Comparison of ENCODE assay signal across 9 cellular contexts in the genomic region with DNA sequence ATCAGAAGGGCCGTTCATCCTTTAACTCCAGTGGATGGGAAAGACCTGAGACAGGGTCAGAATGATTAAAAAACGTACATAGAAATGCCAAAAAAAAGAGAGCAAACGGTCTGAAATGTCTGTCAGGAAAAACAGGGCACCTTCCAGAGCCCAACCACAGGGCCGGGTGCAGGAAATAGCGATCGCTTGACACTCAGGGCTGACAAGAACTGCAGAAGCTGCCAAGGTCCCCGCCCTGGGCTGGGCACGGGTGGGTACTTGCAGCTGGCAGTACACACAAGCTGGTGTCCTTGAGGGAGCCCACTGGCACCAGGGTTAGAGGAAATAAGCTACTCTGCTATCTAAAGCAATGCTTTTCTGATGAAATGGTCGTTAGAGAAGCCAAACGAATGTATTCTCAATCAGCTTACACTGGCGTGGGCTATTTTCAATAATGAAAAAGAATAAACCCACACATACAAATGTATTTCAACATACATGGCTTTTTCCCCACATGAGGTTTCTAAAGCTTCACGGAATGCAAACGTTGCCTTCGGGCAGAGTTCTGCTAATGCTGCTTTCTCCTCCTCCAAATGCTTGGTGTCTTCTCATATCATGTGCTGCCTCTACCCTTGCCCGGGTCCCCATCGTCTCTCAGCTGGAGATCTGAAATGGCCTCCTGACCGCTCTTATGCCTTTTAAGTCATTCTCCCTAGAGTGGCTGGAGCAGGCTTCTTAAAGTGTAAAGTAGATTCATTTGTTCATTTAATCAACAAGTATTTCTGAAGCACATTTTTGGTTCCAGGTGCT. TPM values are rescaled to one million over a fixed set of nuclear protein-coding genes. Genes with fewer than 3 reads are reported as not detected.
DNase-seq lines count a peak whose midpoint lies in the region; ATAC-seq and TF ChIP-seq lines count a peak whose summit lies in the region.
"Had no signal": no experiment of that assay in that cellular context is flagged by ENCODE, and none has a peak within 500 bp of the region (broad histone marks: within the 10 kb centered on the region; RNA-seq: fewer than 3 reads in every experiment).

No MANE protein-coding gene starts in this region.

- TF ChIP-seq CTCF in HL-60 (IDR thresholded peaks at IDR 0.05; ENCODE audit: insufficient read depth, low read length) (no peak), right atrium auricular region (IDR thresholded peaks at IDR 0.05) (no peak), endothelial cell (IDR thresholded peaks at IDR 0.05; ENCODE audit: unreplicated experiment) (no peak), WERI-Rb-1 (IDR thresholded peaks at IDR 0.05; ENCODE audit: low read depth, low read length) (no peak)

- peaks cover 30% of the 10 kb centered on the region for H3K4me1 Mint-ChIP-seq in activated T-cell treated with anti-CD3 and anti-CD28 coated beads, Interleukin-2, amount 50 U/mL, for 72 hours (ENCODE audit: low read depth)
- peaks cover 15% of the 10 kb centered on the region for H3K4me1 Mint-ChIP-seq in stimulated activated memory B cell treated with anti-CD40 and anti-IgM and Interleukin-4, amounts not matched to agents 10 μg/mL and 1 μg/mL and 100 μg/mL, for 72 hours
- peaks cover 17% of the 10 kb centered on the region for H3K4me1 Mint-ChIP-seq in endothelial cell (ENCODE audit: unreplicated experiment)

- H3K27ac ChIP-seq in HL-60 (replicated peaks) (0 out of 2 replicates have a peak overlapping the region, but pooled peaks have one; percentile 5), right atrium auricular region (peak overlapping the region; percentile 81 to 85), WERI-Rb-1 (no peak overlapping the region)

- H3K36me3 ChIP-seq in right atrium auricular region (no peaks in the 10 kb centered on the region), WERI-Rb-1 (no peaks in the 10 kb centered on the region)

- no peaks in the 10 kb centered on the region for H3K9me3 Mint-ChIP-seq in activated T-cell treated with anti-CD3 and anti-CD28 coated beads, Interleukin-2, amount 50 U/mL, for 72 hours
- H3K9me3 Mint-ChIP-seq in stimulated activated memory B cell treated with anti-CD40 and anti-IgM and Interleukin-4, amounts not matched to agents 10 μg/mL and 1 μg/mL and 100 μg/mL, for 72 hours, result peaks cover 4% of the 10 kb centered on the region
- no peaks in the 10 kb centered on the region for H3K9me3 Mint-ChIP-seq in endothelial cell (ENCODE audit: unreplicated experiment)

- no peaks in the 10 kb centered on the region for H3K36me3 Mint-ChIP-seq in activated T-cell treated with anti-CD3 and anti-CD28 coated beads, Interleukin-2, amount 50 U/mL, for 72 hours (ENCODE audit: insufficient read depth in 2 of 2)
- no peaks in the 10 kb centered on the region for H3K36me3 Mint-ChIP-seq in stimulated activated memory B cell treated with anti-CD40 and anti-IgM and Interleukin-4, amounts not matched to agents 10 μg/mL and 1 μg/mL and 100 μg/mL, for 72 hours
- no peaks in the 10 kb centered on the region for H3K36me3 Mint-ChIP-seq in endothelial cell (ENCODE audit: low read depth, unreplicated experiment)

- H3K27me3 ChIP-seq in HL-60 (ENCODE audit: insufficient read depth, poor library complexity, severe bottlenecking), result no peaks in the 10 kb centered on the region
- no peaks in the 10 kb centered on the region for H3K27me3 ChIP-seq in right atrium auricular region
- H3K27me3 ChIP-seq in WERI-Rb-1 (ENCODE audit: insufficient read depth, low read depth, severe bottlenecking), result no peaks in the 10 kb centered on the region

- H3K27ac Mint-ChIP-seq in activated T-cell treated with anti-CD3 and anti-CD28 coated beads, Interleukin-2, amount 50 U/mL, for 72 hours, result no peak overlapping the region
- H3K27ac Mint-ChIP-seq in stimulated activated memory B cell treated with anti-CD40 and anti-IgM and Interleukin-4, amounts not matched to agents 10 μg/mL and 1 μg/mL and 100 μg/mL, for 72 hours, result no peak overlapping the region
- no peak overlapping the region for H3K27ac Mint-ChIP-seq in endothelial cell (ENCODE audit: unreplicated experiment)

- H3K4me3 Mint-ChIP-seq in activated T-cell treated with anti-CD3 and anti-CD28 coated beads, Interleukin-2, amount 50 U/mL, for 72 hours, result peak overlapping the region; percentile 9 to 41
- H3K4me3 Mint-ChIP-seq in stimulated activated memory B cell treated with anti-CD40 and anti-IgM and Interleukin-4, amounts not matched to agents 10 μg/mL and 1 μg/mL and 100 μg/mL, for 72 hours, result no peak overlapping the region
- no peak overlapping the region for H3K4me3 Mint-ChIP-seq in endothelial cell (ENCODE audit: unreplicated experiment)

- peak in 1 of 2 donors; percentile 32 for ATAC-seq in activated T-cell treated with anti-CD3 and anti-CD28 coated beads, Interleukin-2, amount 50 U/mL, for 72 hours (replicated peaks in 1 of 2)
- peak; percentile 25 for ATAC-seq in stimulated activated memory B cell treated with anti-CD40 and anti-IgM and Interleukin-4, amounts not matched to agents 10 μg/mL and 1 μg/mL and 100 μg/mL, for 72 hours
- no peak for ATAC-seq in GM18868 (IDR thresholded peaks at IDR 0.05; ENCODE audit: unreplicated experiment)

- peaks cover 21% of the 10 kb centered on the region for H3K27me3 Mint-ChIP-seq in activated T-cell treated with anti-CD3 and anti-CD28 coated beads, Interleukin-2, amount 50 U/mL, for 72 hours (ENCODE audit: low read depth)
- H3K27me3 Mint-ChIP-seq in stimulated activated memory B cell treated with anti-CD40 and anti-IgM and Interleukin-4, amounts not matched to agents 10 μg/mL and 1 μg/mL and 100 μg/mL, for 72 hours, result no peaks in the 10 kb centered on the region
- H3K27me3 Mint-ChIP-seq in endothelial cell (ENCODE audit: unreplicated experiment), result no peaks in the 10 kb centered on the region

- peaks cover 0 to 50% of the 10 kb centered on the region in 2 donors for H3K4me1 ChIP-seq in right atrium auricular region

- H3K4me3 ChIP-seq in HL-60 (replicated peaks; ENCODE audit: insufficient read depth, low read length), result no peak overlapping the region
- peak overlapping the region in 1 of 2 donors; percentile 13 for H3K4me3 ChIP-seq in right atrium auricular region
- H3K4me3 ChIP-seq in WERI-Rb-1 (ENCODE audit: low read depth, low read length), result no peak overlapping the region

- H3K9me3 ChIP-seq in right atrium auricular region (no peaks in the 10 kb centered on the region), WERI-Rb-1 (ENCODE audit: severe bottlenecking) (no peaks in the 10 kb centered on the region)

- peak in 1 of 2 experiments; percentile 58 for DNase-seq in HL-60 (ENCODE audit: low read depth in 1 of 2, low spot score in 1 of 2)
- peak in 1 of 2 donors; percentile 19 for DNase-seq in activated T-cell treated with anti-CD3 and anti-CD28 coated beads, Interleukin-2, amount 50 U/mL, for 72 hours
- DNase-seq in right atrium auricular region (ENCODE audit: low spot score), result peak; percentile 88
- no peak for DNase-seq in NCI-H2081 treated with DMSO at 0.1 percent for 48 hours (lab: John Stamatoyannopoulos, UW)
- DNase-seq in endothelial cell (ENCODE audit: low spot score), result no peak
- no peak for DNase-seq in WERI-Rb-1
- DNase-seq: MM.1S had no signal

RNA-seq across cellular contexts. Expression of a gene that starts 15.5 kb away (rescaled TPM):
- 10 to 100 TPM; 40.4 to 77.7 TPM for total RNA-seq in activated T-cell treated with anti-CD3 and anti-CD28 coated beads, Interleukin-2, amount 50 U/mL, for 72 hours
- total RNA-seq in right atrium auricular region (10 to 100 TPM; 30.6 to 37.8 TPM), endothelial cell (ENCODE audit: unreplicated experiment) (102 TPM)

Comparison
In these comparisons a context has a peak if more than half of its experiments do, and no peak if none do; other contexts are left out.
1. H3K4me3 Mint-ChIP-seq: peak in activated T-cell treated with anti-CD3 and anti-CD28 coated beads, Interleukin-2, amount 50 U/mL, for 72 hours (2 of 2); none in stimulated activated memory B cell treated with anti-CD40 and anti-IgM and Interleukin-4, amounts not matched to agents 10 μg/mL and 1 μg/mL and 100 μg/mL, for 72 hours (single experiment) and endothelial cell (single experiment).